Comparison of ENCODE assay signal across 10 cellular contexts in the genomic region with DNA sequence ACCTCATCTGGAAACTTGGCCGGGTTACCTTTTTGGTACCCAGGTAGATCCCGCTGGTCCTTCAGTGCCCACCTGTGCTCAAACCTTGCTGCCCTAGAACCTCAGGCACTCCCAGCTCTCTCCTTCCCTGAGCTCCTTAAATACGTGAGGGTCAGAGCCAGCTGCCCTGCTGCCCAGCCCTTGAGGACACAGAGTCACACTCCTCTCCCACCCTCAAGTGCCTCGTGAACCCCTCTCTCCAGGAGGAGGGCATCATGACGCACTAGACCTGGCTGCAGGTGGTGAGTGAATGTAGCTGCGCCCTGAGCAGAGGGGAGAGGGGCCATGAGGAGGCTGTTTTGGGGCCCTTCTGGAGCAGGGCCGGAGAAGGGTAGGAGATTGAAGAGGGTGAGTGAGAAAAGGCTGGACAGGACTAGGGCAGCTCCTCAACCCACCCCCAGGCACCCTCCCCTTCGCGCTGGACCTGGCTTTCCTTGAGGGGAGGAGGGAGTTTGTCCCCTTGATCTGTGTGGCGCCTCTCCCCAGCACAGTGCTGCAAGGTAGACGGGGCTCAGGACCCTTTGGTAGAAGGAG. TPM values are rescaled to one million over a fixed set of nuclear protein-coding genes. Genes with fewer than 3 reads are reported as not detected.
DNase-seq lines count a peak whose midpoint lies in the region; ATAC-seq and TF ChIP-seq lines count a peak whose summit lies in the region.
"Had no signal": no experiment of that assay in that cellular context is flagged by ENCODE, and none has a peak within 500 bp of the region (broad histone marks: within the 10 kb centered on the region; RNA-seq: fewer than 3 reads in every experiment).

No MANE protein-coding gene starts in this region.

- H3K27ac Mint-ChIP-seq in GM23338, result no peak overlapping the region
- H3K27ac Mint-ChIP-seq in T-helper 17 cell, result no peak overlapping the region
- no peak overlapping the region for H3K27ac Mint-ChIP-seq in glutamatergic neuron (ENCODE audit: unreplicated experiment)

- H3K27ac ChIP-seq in GM23338 (ENCODE audit: low read depth) (no peak overlapping the region), trophoblast cell (ENCODE audit: low read depth, low read length) (no peak overlapping the region), ascending aorta (no peak overlapping the region), spleen (no peak overlapping the region), caudate nucleus (ENCODE audit: low read depth, low read length) (no peak overlapping the region)
- H3K27ac ChIP-seq: HL-60 had no signal

- H3K4me1 ChIP-seq in GM23338 (ENCODE audit: insufficient read depth) (peaks cover 18% of the 10 kb centered on the region), trophoblast cell (ENCODE audit: control insufficient read depth in 1 of 2, insufficient read depth in 2 of 2, low read length in 2 of 2) (peaks cover 10 to 19% of the 10 kb centered on the region in 2 experiments), ascending aorta (peaks cover 9 to 11% of the 10 kb centered on the region in 2 donors), spleen (peaks cover 0 to 27% (median 13%) of the 10 kb centered on the region in 6 donors)

- TF ChIP-seq CTCF in GM23338 (conservative IDR thresholded peaks at IDR 0.05; ENCODE audit: low read depth in 2 of 2) (no peak), glutamatergic neuron (IDR thresholded peaks at IDR 0.05; ENCODE audit: partially characterized antibody, unreplicated experiment) (no peak), ascending aorta (IDR thresholded peaks at IDR 0.05) (no peak), spleen (IDR thresholded peaks at IDR 0.05 in 8 of 11, conservative IDR thresholded peaks at IDR 0.05 in 3 of 11) (no peak)

- H3K23ac ChIP-seq in trophoblast cell (ENCODE audit: low read length), result no peak overlapping the region

- H4K91ac ChIP-seq in trophoblast cell (ENCODE audit: low read depth, low read length), result peak overlapping the region; percentile 94

- H2BK5ac ChIP-seq in trophoblast cell (ENCODE audit: low read depth, low read length, poor library complexity), result no peak overlapping the region

- H3K27me3 Mint-ChIP-seq in GM23338 (ENCODE audit: insufficient read depth, low read depth, poor library complexity), result peaks cover 8% of the 10 kb centered on the region
- H3K27me3 Mint-ChIP-seq in T-helper 17 cell, result peaks cover 75% of the 10 kb centered on the region
- H3K27me3 Mint-ChIP-seq in glutamatergic neuron (ENCODE audit: unreplicated experiment), result peaks cover 8% of the 10 kb centered on the region

- H3K4me1 Mint-ChIP-seq in GM23338, result peaks cover 26% of the 10 kb centered on the region
- peaks cover 17% of the 10 kb centered on the region for H3K4me1 Mint-ChIP-seq in T-helper 17 cell
- peaks cover 2% of the 10 kb centered on the region for H3K4me1 Mint-ChIP-seq in glutamatergic neuron (ENCODE audit: low read depth, unreplicated experiment)

- H3K4me3 ChIP-seq in GM23338, result peak overlapping the region; percentile 75
- H3K4me3 ChIP-seq in trophoblast cell (ENCODE audit: low read depth, low read length), result peak overlapping the region; percentile 73
- peak overlapping the region in 1 of 2 donors; percentile 67 for H3K4me3 ChIP-seq in ascending aorta
- H3K4me3 ChIP-seq in spleen, result peak overlapping the region in 3 of 8 donors; percentile 35 to 66 (median 50)

- H2AK5ac ChIP-seq in trophoblast cell (ENCODE audit: low read length), result peak overlapping the region; percentile 50

- TF ChIP-seq POLR2A in spleen (IDR thresholded peaks at IDR 0.05), result no peak

- peak overlapping the region; percentile 92 for H3K4me2 ChIP-seq in GM23338
- peak overlapping the region; percentile 98 for H3K4me2 ChIP-seq in trophoblast cell (ENCODE audit: low read length)

- H4K12ac ChIP-seq in trophoblast cell (ENCODE audit: low read depth, low read length), result peak overlapping the region; percentile 75

- H3K14ac ChIP-seq in trophoblast cell (ENCODE audit: low read length), result peak overlapping the region; percentile 88

- no peak overlapping the region for H3K9ac ChIP-seq in trophoblast cell (ENCODE audit: low read length)

- no peak overlapping the region for H3K18ac ChIP-seq in trophoblast cell (ENCODE audit: low read length)

- H3K9me3 Mint-ChIP-seq in GM23338 (no peaks in the 10 kb centered on the region), glutamatergic neuron (ENCODE audit: unreplicated experiment) (no peaks in the 10 kb centered on the region)

- peaks cover 10% of the 10 kb centered on the region for H3K79me1 ChIP-seq in trophoblast cell (ENCODE audit: low read length)

- no peak overlapping the region for H2BK120ac ChIP-seq in trophoblast cell (ENCODE audit: insufficient read depth, low read length, poor library complexity)

- intact Hi-C loops in ascending aorta (cut with DNase I) (no loop called here), spleen (cut with DNase I; ENCODE audit: low total_unique reads) (no loop called here)

- no CpG with 5 or more reads among the region's 11 CpGs for WGBS in trophoblast cell (ENCODE audit: extremely low coverage, insufficient coverage, insufficient read length)
- 74 to 83% (median 75%) methylated on average over 11 of the region's 11 CpGs for WGBS in spleen, 5 donors

- H2AFZ ChIP-seq in GM23338, result peak overlapping the region; percentile 94
- H2AFZ ChIP-seq in trophoblast cell (ENCODE audit: insufficient read depth, low read length, poor library complexity), result peak overlapping the region; percentile 96

- DNase-seq in GM23338 (ENCODE audit: low spot score) (no peak), T-helper 17 cell (no peak), glutamatergic neuron (no peak), trophoblast cell (no peak), ascending aorta (ENCODE audit: low spot score in 2 of 2) (no peak), spleen (no peak), caudate nucleus (lab: John Stamatoyannopoulos, UW) (no peak)
- DNase-seq: central memory CD4-positive, alpha-beta T cell had no signal

- H3K4ac ChIP-seq in trophoblast cell (ENCODE audit: low read depth, low read length), result no peak overlapping the region

- no peak overlapping the region for H2BK12ac ChIP-seq in trophoblast cell (ENCODE audit: low read length)

- H3K27me3 ChIP-seq in GM23338 (ENCODE audit: insufficient read depth) (peaks cover 15% of the 10 kb centered on the region), trophoblast cell (ENCODE audit: insufficient read depth, low read length) (no peaks in the 10 kb centered on the region), ascending aorta (peaks cover 10% of the 10 kb centered on the region), spleen (replicated peaks in 1 of 7) (peaks cover 0 to 61% (median 35%) of the 10 kb centered on the region in 7 donors)

- H3K79me2 ChIP-seq in GM23338 (replicated peaks; ENCODE audit: insufficient read depth), result no peaks in the 10 kb centered on the region
- H3K79me2 ChIP-seq in trophoblast cell (ENCODE audit: control insufficient read depth, insufficient read depth, low read length, poor library complexity), result peaks cover 5% of the 10 kb centered on the region

- H3K36me3 Mint-ChIP-seq in GM23338 (ENCODE audit: low read depth), result no peaks in the 10 kb centered on the region
- H3K36me3 Mint-ChIP-seq in T-helper 17 cell (ENCODE audit: low read depth), result peaks cover 13% of the 10 kb centered on the region
- H3K36me3 Mint-ChIP-seq in glutamatergic neuron (ENCODE audit: unreplicated experiment), result no peaks in the 10 kb centered on the region

- H3K9me3 ChIP-seq in T-helper 17 cell (ENCODE audit: control insufficient read depth, low read length, poor library complexity, severe bottlenecking) (no peaks in the 10 kb centered on the region), trophoblast cell (ENCODE audit: insufficient read depth, low read depth, low read length) (no peaks in the 10 kb centered on the region), ascending aorta (no peaks in the 10 kb centered on the region), spleen (no peaks in the 10 kb centered on the region)

- no peaks in the 10 kb centered on the region for H3K9me2 ChIP-seq in GM23338 (ENCODE audit: insufficient read depth)

- no peaks in the 10 kb centered on the region for H3F3A ChIP-seq in GM23338 (replicated peaks; ENCODE audit: low read depth)

- H4K8ac ChIP-seq in trophoblast cell (ENCODE audit: low read depth, low read length), result peak overlapping the region; percentile 95

- H4K20me1 ChIP-seq in GM23338 (replicated peaks; ENCODE audit: insufficient read depth), result no peaks in the 10 kb centered on the region

- ATAC-seq in GM23338 (peak; percentile 44), T-helper 17 cell (no peak), HG02840 (IDR thresholded peaks at IDR 0.05; ENCODE audit: low FRiP score, unreplicated experiment) (no peak)

- H3K4me3 Mint-ChIP-seq in GM23338 (peak overlapping the region; percentile 75), T-helper 17 cell (peak overlapping the region; percentile 85), glutamatergic neuron (ENCODE audit: unreplicated experiment) (peak overlapping the region; percentile 64)

- no peaks in the 10 kb centered on the region for H3K36me3 ChIP-seq in GM23338 (ENCODE audit: insufficient read depth)
- H3K36me3 ChIP-seq in trophoblast cell (ENCODE audit: control insufficient read depth in 1 of 2, insufficient read depth in 2 of 2, low read length in 2 of 2), result no peaks in the 10 kb centered on the region
- H3K36me3 ChIP-seq in ascending aorta, result no peaks in the 10 kb centered on the region
- H3K36me3 ChIP-seq in spleen, result no peaks in the 10 kb centered on the region

RNA-seq across cellular contexts. Expression of gene SLC12A8, which starts 0.9 kb away (rescaled TPM):
- 10.1 and 15.9 TPM in 2 replicates for total RNA-seq in GM23338 (2014; rRNA removed; shearing (Covaris generic))
- 4.6 and 6.9 TPM in 2 replicates for polyA plus RNA-seq in GM23338 (2016; fragmentation: Nextera tagmentation; extraction: Ambion mirVana)
- under 1 TPM in 1 of 2 donors, not detected in 1; 0.40 TPM for total RNA-seq in T-helper 17 cell
- total RNA-seq in glutamatergic neuron (ENCODE audit: unreplicated experiment), result 2.4 TPM
- 2.3 and 2.7 TPM in 2 replicates for polyA plus RNA-seq in trophoblast cell (2013)
- not detected for total RNA-seq in ascending aorta
- 1 to 10 TPM in 6 of 7 donors, under 1 TPM in 1; 0.68 to 2.8 (median 1.6) TPM for total RNA-seq in spleen
- under 1 TPM; 0.32 to 0.39 (median 0.35) TPM for polyA plus RNA-seq in spleen
